In the genomic region with DNA sequence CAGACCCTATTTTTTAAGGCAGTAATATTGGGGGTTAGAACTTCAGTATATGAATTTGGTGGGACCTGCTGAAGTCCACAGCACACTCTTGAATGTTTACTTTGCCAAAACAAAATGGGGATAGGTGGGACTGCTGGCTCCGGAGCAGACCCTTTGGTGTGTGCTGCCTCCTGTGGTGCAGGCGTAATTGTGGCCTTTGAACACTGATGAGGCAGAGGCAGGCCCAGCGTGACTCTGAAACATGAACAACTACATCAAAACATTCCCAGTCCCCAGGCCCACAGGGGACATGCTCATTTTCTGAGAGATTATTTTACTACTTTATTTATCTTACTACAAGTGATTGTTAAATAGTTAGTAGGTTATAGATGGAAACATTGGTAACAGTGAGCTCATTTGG, we compare ENCODE assay signal across 19 cellular contexts.
"Had no signal": no experiment of that assay in that cellular context is flagged by ENCODE, and none has a peak within 500 bp of the region (broad histone marks: within the 10 kb centered on the region; RNA-seq: fewer than 3 reads in every experiment).

No MANE protein-coding gene starts in this region.

- H3K27ac ChIP-seq: foreskin keratinocyte, left lung, tibial artery had no signal

- H3K4me1 ChIP-seq: foreskin keratinocyte, left lung, tibial artery had no signal

- H3K27me3 Mint-ChIP-seq: brain had no signal

- H3K9me3 Mint-ChIP-seq: activated B cell treated with CpG ODN at 0.5 μM for 24 hours; activated CD4-positive, alpha-beta memory T cell treated with anti-CD3 and anti-CD28 coated beads, Interleukin-2, amount 10 ng/mL, durations not matched to agents 7 days and 5 days; activated naive CD4-positive, alpha-beta T cell treated with anti-CD3 and anti-CD28 coated beads, Interleukin-2, amount 10 ng/mL, durations not matched to agents 7 days and 5 days; brain; dendritic cell treated with granulocyte-macrophage colony-stimulating factor and Interleukin-4, amounts not matched to agents 40 ng/mL and 50 ng/mL, for 4 days; natural killer cell; stimulated activated naive CD8-positive, alpha-beta T cell treated with anti-CD3 and anti-CD28 coated beads, Interleukin-15, Interleukin-2, amounts not matched to agents 100 ng/mL and 50 ng/mL, for 24 hours had no signal

- ATAC-seq: foreskin keratinocyte, left lung, natural killer cell had no signal

- H3K4me3 Mint-ChIP-seq: activated B cell treated with CpG ODN at 0.5 μM for 24 hours; activated CD4-positive, alpha-beta memory T cell treated with anti-CD3 and anti-CD28 coated beads, Interleukin-2, amount 10 ng/mL, durations not matched to agents 7 days and 5 days; activated naive CD4-positive, alpha-beta T cell treated with anti-CD3 and anti-CD28 coated beads, Interleukin-2, amount 10 ng/mL, durations not matched to agents 7 days and 5 days; brain; dendritic cell treated with granulocyte-macrophage colony-stimulating factor and Interleukin-4, amounts not matched to agents 40 ng/mL and 50 ng/mL, for 4 days; natural killer cell; stimulated activated naive CD8-positive, alpha-beta T cell treated with anti-CD3 and anti-CD28 coated beads, Interleukin-15, Interleukin-2, amounts not matched to agents 100 ng/mL and 50 ng/mL, for 24 hours had no signal

- H3K4me1 Mint-ChIP-seq: activated B cell treated with CpG ODN at 0.5 μM for 24 hours; activated CD4-positive, alpha-beta memory T cell treated with anti-CD3 and anti-CD28 coated beads, Interleukin-2, amount 10 ng/mL, durations not matched to agents 7 days and 5 days; activated naive CD4-positive, alpha-beta T cell treated with anti-CD3 and anti-CD28 coated beads, Interleukin-2, amount 10 ng/mL, durations not matched to agents 7 days and 5 days had no signal

- H3K27ac Mint-ChIP-seq: activated B cell treated with CpG ODN at 0.5 μM for 24 hours; activated CD4-positive, alpha-beta memory T cell treated with anti-CD3 and anti-CD28 coated beads, Interleukin-2, amount 10 ng/mL, durations not matched to agents 7 days and 5 days; activated naive CD4-positive, alpha-beta T cell treated with anti-CD3 and anti-CD28 coated beads, Interleukin-2, amount 10 ng/mL, durations not matched to agents 7 days and 5 days; brain; dendritic cell treated with granulocyte-macrophage colony-stimulating factor and Interleukin-4, amounts not matched to agents 40 ng/mL and 50 ng/mL, for 4 days; progenitor cell of endocrine pancreas; stimulated activated naive CD8-positive, alpha-beta T cell treated with anti-CD3 and anti-CD28 coated beads, Interleukin-15, Interleukin-2, amounts not matched to agents 100 ng/mL and 50 ng/mL, for 24 hours had no signal

- H3K36me3 ChIP-seq: left lung, tibial artery had no signal

- H3K36me3 Mint-ChIP-seq: activated naive CD4-positive, alpha-beta T cell treated with anti-CD3 and anti-CD28 coated beads, Interleukin-2, amount 10 ng/mL, durations not matched to agents 7 days and 5 days; brain; natural killer cell had no signal

- H3K9me3 ChIP-seq: left lung, tibial artery had no signal

- DNase-seq: activated B cell treated with CpG ODN at 0.5 μM for 24 hours; activated CD4-positive, alpha-beta memory T cell treated with anti-CD3 and anti-CD28 coated beads, Interleukin-2, amount 10 ng/mL, durations not matched to agents 7 days and 5 days; activated CD4-positive, alpha-beta T cell treated with anti-CD3 and anti-CD28 coated beads for 4 hours; activated effector memory CD4-positive, alpha-beta T cell treated with anti-CD3 and anti-CD28 coated beads, Interleukin-2, amount 50 U/mL, for 16 hours; activated naive CD4-positive, alpha-beta T cell treated with anti-CD3 and anti-CD28 coated beads, Interleukin-2, amount 10 ng/mL, durations not matched to agents 7 days and 5 days; anterior cingulate cortex; effector CD4-positive, alpha-beta T cell; foreskin keratinocyte; kidney glomerular epithelial cell; left lung; natural killer cell; T-helper 1 cell; T-helper 9 cell; tibial artery had no signal

- H3K4me3 ChIP-seq: left lung, lung, tibial artery had no signal
